Comparison of ENCODE assay signal across 8 cellular contexts in the genomic region with DNA sequence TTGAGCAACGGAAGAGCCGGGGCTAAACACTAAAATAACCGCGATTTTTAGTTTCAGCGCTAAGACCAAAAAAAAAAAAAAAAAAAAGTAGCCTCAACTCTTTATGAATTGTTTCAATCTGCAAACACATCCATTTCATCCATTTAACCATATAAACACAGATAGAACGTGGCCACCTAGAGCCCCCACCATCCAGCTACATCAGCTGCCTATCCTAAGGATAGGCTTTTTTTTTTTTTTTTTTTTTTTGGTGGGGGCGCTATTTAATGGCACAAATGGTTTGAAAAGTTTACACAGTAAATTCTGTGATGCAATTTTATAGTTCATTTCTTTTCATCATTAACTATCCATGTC. TPM values are rescaled to one million over a fixed set of nuclear protein-coding genes. Genes with fewer than 3 reads are reported as not detected.
DNase-seq lines count a peak whose midpoint lies in the region; ATAC-seq and TF ChIP-seq lines count a peak whose summit lies in the region.

No MANE protein-coding gene starts in this region.

- ATAC-seq in GM19025 (IDR thresholded peaks at IDR 0.05; ENCODE audit: low read depth, unreplicated experiment) (peak; percentile 22), HG03025 (IDR thresholded peaks at IDR 0.05; ENCODE audit: low FRiP score, unreplicated experiment) (peak; percentile 29), right lobe of liver (peak in 3 of 4 donors; percentile 10 to 31 (median 14))

- WGBS in right lobe of liver (ENCODE audit: insufficient coverage, low coverage, low lambda C conversion rate, missing lambda C conversion rate), result 12% methylated on average over 7 of the region's 7 CpGs

- no peaks in the 10 kb centered on the region for H3K36me3 ChIP-seq in right lobe of liver

- H3K27me3 Mint-ChIP-seq in activated T-helper 2 cell treated with anti-CD3 and anti-CD28 coated beads, Interferon-gamma antibody, Interleukin-2, Interleukin-4, amounts not matched to agents 10 μg/mL and 5 μg/mL and 100 μg/mL, durations not matched to agents 14 hours and 24 hours and 36 hours (ENCODE audit: low read depth), result peaks cover 8% of the 10 kb centered on the region

- TF ChIP-seq POLR2A in right lobe of liver (IDR thresholded peaks at IDR 0.05), result no peak

- H3K27ac ChIP-seq in right lobe of liver, result no peak overlapping the region

- no peaks in the 10 kb centered on the region for H3K9me3 Mint-ChIP-seq in activated T-helper 2 cell treated with anti-CD3 and anti-CD28 coated beads, Interferon-gamma antibody, Interleukin-2, Interleukin-4, amounts not matched to agents 10 μg/mL and 5 μg/mL and 100 μg/mL, durations not matched to agents 14 hours and 24 hours and 36 hours

- H3K27ac Mint-ChIP-seq in activated T-helper 2 cell treated with anti-CD3 and anti-CD28 coated beads, Interferon-gamma antibody, Interleukin-2, Interleukin-4, amounts not matched to agents 10 μg/mL and 5 μg/mL and 100 μg/mL, durations not matched to agents 14 hours and 24 hours and 36 hours, result peak overlapping the region; percentile 94

- H3K27me3 ChIP-seq in right lobe of liver, result no peaks in the 10 kb centered on the region

- intact Hi-C loops in activated T-helper 2 cell treated with anti-CD3 and anti-CD28 coated beads, Interferon-gamma antibody, Interleukin-2, Interleukin-4, amounts not matched to agents 10 μg/mL and 5 μg/mL and 100 μg/mL, durations not matched to agents 14 hours and 24 hours and 36 hours (cut with micrococcal nuclease), result loop anchor here (2.0 to 5.0 kb wide), 2 partner anchors 48 to 989 kb away; a partner anchor contains a TSS
- intact Hi-C loops in right lobe of liver (cut with DNase I), result no loop called here

- H3K9me3 ChIP-seq in right lobe of liver, result no peaks in the 10 kb centered on the region

- H3K4me3 ChIP-seq in right lobe of liver, result peak overlapping the region in 2 of 3 donors; percentile 56 to 59

- H3K4me1 Mint-ChIP-seq in activated T-helper 2 cell treated with anti-CD3 and anti-CD28 coated beads, Interferon-gamma antibody, Interleukin-2, Interleukin-4, amounts not matched to agents 10 μg/mL and 5 μg/mL and 100 μg/mL, durations not matched to agents 14 hours and 24 hours and 36 hours (ENCODE audit: low read depth), result peaks cover 6% of the 10 kb centered on the region

- H3K4me1 ChIP-seq in right lobe of liver, result peaks cover 0 to 6% (median 2%) of the 10 kb centered on the region in 4 donors

- TF ChIP-seq CTCF in right lobe of liver (IDR thresholded peaks at IDR 0.05), result no peak

- no peak for DNase-seq in activated T-helper 2 cell treated with anti-CD3 and anti-CD28 coated beads, Interferon-gamma antibody, Interleukin-2, Interleukin-4, amounts not matched to agents 10 μg/mL and 5 μg/mL and 100 μg/mL, durations not matched to agents 14 hours and 24 hours and 36 hours (ENCODE audit: low spot score)
- DNase-seq in right lobe of liver, result no peak
- DNase-seq in NCI-H2196 treated with DMSO at 0.1 percent for 48 hours (lab: John Stamatoyannopoulos, UW; ENCODE audit: unreplicated experiment), result no peak
- no peak for DNase-seq in ecto neural progenitor cell (ENCODE audit: low spot score)
- DNase-seq in putamen (ENCODE audit: low spot score), result no peak
- DNase-seq in DMS79 (lab: John Stamatoyannopoulos, UW), result no peak

- H3K4me3 Mint-ChIP-seq in activated T-helper 2 cell treated with anti-CD3 and anti-CD28 coated beads, Interferon-gamma antibody, Interleukin-2, Interleukin-4, amounts not matched to agents 10 μg/mL and 5 μg/mL and 100 μg/mL, durations not matched to agents 14 hours and 24 hours and 36 hours (ENCODE audit: low read depth), result peak overlapping the region; percentile 91

- peaks cover 14% of the 10 kb centered on the region for H3K36me3 Mint-ChIP-seq in activated T-helper 2 cell treated with anti-CD3 and anti-CD28 coated beads, Interferon-gamma antibody, Interleukin-2, Interleukin-4, amounts not matched to agents 10 μg/mL and 5 μg/mL and 100 μg/mL, durations not matched to agents 14 hours and 24 hours and 36 hours (ENCODE audit: low read depth)

RNA-seq across cellular contexts. Expression of a gene that starts 0.5 kb away (rescaled TPM):
- 31.2 and 34.9 TPM in 2 replicates for total RNA-seq in activated T-helper 2 cell treated with anti-CD3 and anti-CD28 coated beads, Interferon-gamma antibody, Interleukin-2, Interleukin-4, amounts not matched to agents 10 μg/mL and 5 μg/mL and 100 μg/mL, durations not matched to agents 14 hours and 24 hours and 36 hours
- 10 to 100 TPM; 12.6 to 19.4 (median 17.0) TPM for total RNA-seq in right lobe of liver
